In genomic region chr2:120305296-120305695, GRCh38 we compare ENCODE assay signal across 10 cellular contexts. TPM values are rescaled to one million over a fixed set of nuclear protein-coding genes. Genes with fewer than 3 reads are reported as not detected.
DNase-seq lines count a peak whose midpoint lies in the region; ATAC-seq and TF ChIP-seq lines count a peak whose summit lies in the region.
"Had no signal": no experiment of that assay in that cellular context is flagged by ENCODE, and none has a peak within 500 bp of the region (broad histone marks: within the 10 kb centered on the region; RNA-seq: fewer than 3 reads in every experiment).

No MANE protein-coding gene starts in this region.

- no peak overlapping the region for H3K4me3 Mint-ChIP-seq in type B pancreatic cell
- no peak overlapping the region for H3K4me3 Mint-ChIP-seq in activated T-helper 17 cell treated with anti-CD3 and anti-CD28 coated beads, Interleukin-2, amount 50 U/mL, for 72 hours
- H3K4me3 Mint-ChIP-seq: brain had no signal

- H3K9me3 Mint-ChIP-seq in type B pancreatic cell: no peaks in the 10 kb centered on the region
- H3K9me3 Mint-ChIP-seq in activated T-helper 17 cell treated with anti-CD3 and anti-CD28 coated beads, Interleukin-2, amount 50 U/mL, for 72 hours: no peaks in the 10 kb centered on the region
- H3K9me3 Mint-ChIP-seq: brain had no signal

- DNase-seq in SIG-M5 treated with dmso at 0.1 percent for 504 hours (lab: John Stamatoyannopoulos, UW; ENCODE audit: unreplicated experiment): peak; percentile 29
- no peak for DNase-seq in SIG-M5 (lab: John Stamatoyannopoulos, UW)
- DNase-seq in SK-MEL-5 (ENCODE audit: low read depth, low spot score): peak; percentile 53
- DNase-seq in cardiac septum (ENCODE audit: low spot score): peak; percentile 49
- no peak for DNase-seq in type B pancreatic cell (ENCODE audit: extremely low spot score, unreplicated experiment)
- no peak for DNase-seq in H4 (ENCODE audit: low spot score)
- DNase-seq in SKM-1 (lab: John Stamatoyannopoulos, UW; ENCODE audit: unreplicated experiment): no peak
- DNase-seq: activated CD4-positive, alpha-beta T cell treated with anti-CD3 and anti-CD28 coated beads for 4 hours had no signal

- TF ChIP-seq CTCF in type B pancreatic cell (conservative IDR thresholded peaks at IDR 0.05): peak; percentile 55

- intact Hi-C loops in cardiac septum (cut with DNase I): no loop called here

- H3K27me3 Mint-ChIP-seq in type B pancreatic cell: peaks cover 2% of the 10 kb centered on the region
- H3K27me3 Mint-ChIP-seq in activated T-helper 17 cell treated with anti-CD3 and anti-CD28 coated beads, Interleukin-2, amount 50 U/mL, for 72 hours: no peaks in the 10 kb centered on the region
- H3K27me3 Mint-ChIP-seq: brain had no signal

- peaks cover 15% of the 10 kb centered on the region for H3K36me3 Mint-ChIP-seq in type B pancreatic cell
- peaks cover 30% of the 10 kb centered on the region for H3K36me3 Mint-ChIP-seq in activated T-helper 17 cell treated with anti-CD3 and anti-CD28 coated beads, Interleukin-2, amount 50 U/mL, for 72 hours (ENCODE audit: low read depth)

- no peak overlapping the region for H3K27ac Mint-ChIP-seq in type B pancreatic cell
- no peak overlapping the region for H3K27ac Mint-ChIP-seq in activated T-helper 17 cell treated with anti-CD3 and anti-CD28 coated beads, Interleukin-2, amount 50 U/mL, for 72 hours
- H3K27ac Mint-ChIP-seq: brain had no signal

- in situ Hi-C loops in SK-MEL-5 (cut with HindIII; ENCODE audit: low pct_unique_long_range_greater_than_20kb, low sequenced_read_pairs): no loop called here

- H3K4me1 Mint-ChIP-seq in type B pancreatic cell (ENCODE audit: unreplicated experiment): peaks cover 3% of the 10 kb centered on the region
- H3K4me1 Mint-ChIP-seq in activated T-helper 17 cell treated with anti-CD3 and anti-CD28 coated beads, Interleukin-2, amount 50 U/mL, for 72 hours: no peaks in the 10 kb centered on the region
- H3K4me1 Mint-ChIP-seq: brain had no signal

- ATAC-seq in activated T-helper 17 cell treated with anti-CD3 and anti-CD28 coated beads, Interleukin-2, amount 50 U/mL, for 72 hours (replicated peaks): no peak

RNA-seq across cellular contexts. Expression of gene INHBB, which starts 40.6 kb away (rescaled TPM):
- total RNA-seq in SK-MEL-5 (2014; rRNA removed; shearing (Covaris generic)): not detected in 2 replicates
- not detected in 2 replicates for polyA plus RNA-seq in SK-MEL-5 (2015; cell fraction: cytosol; rRNA removed)
- polyA plus RNA-seq in SK-MEL-5 (2015; cell fraction: nucleus; rRNA removed): not detected in 2 replicates
- 2.8 TPM for total RNA-seq in cardiac septum
- 4.9 and 7.5 TPM in 2 replicates for total RNA-seq in type B pancreatic cell (ENCODE audit: low replicate concordance)
- not detected for total RNA-seq in activated T-helper 17 cell treated with anti-CD3 and anti-CD28 coated beads, Interleukin-2, amount 50 U/mL, for 72 hours
- 0.31 and 0.66 TPM in 2 replicates for total RNA-seq in H4 (2014; rRNA removed; shearing (Covaris generic))

RNA-seq across cellular contexts. Expression of gene RALB, which starts 52.6 kb away (rescaled TPM):
- 31.5 and 33.5 TPM in 2 replicates for total RNA-seq in SK-MEL-5 (2014; rRNA removed; shearing (Covaris generic))
- 30.7 and 33.8 TPM in 2 replicates for polyA plus RNA-seq in SK-MEL-5 (2015; cell fraction: cytosol; rRNA removed)
- 7.5 and 11.1 TPM in 2 replicates for polyA plus RNA-seq in SK-MEL-5 (2015; cell fraction: nucleus; rRNA removed)
- 49.9 TPM for total RNA-seq in cardiac septum
- 40.4 and 48.1 TPM in 2 replicates for total RNA-seq in type B pancreatic cell (ENCODE audit: low replicate concordance)
- total RNA-seq in activated T-helper 17 cell treated with anti-CD3 and anti-CD28 coated beads, Interleukin-2, amount 50 U/mL, for 72 hours: 10 to 100 TPM; 77.4 to 91.9 TPM
- total RNA-seq in H4 (2014; rRNA removed; shearing (Covaris generic)): 31.8 and 34.4 TPM in 2 replicates

Comparison
In these comparisons a context has a peak if more than half of its experiments do, and no peak if none do; other contexts are left out.
1. DNase-seq: peak in SIG-M5 treated with dmso at 0.1 percent for 504 hours (single experiment), SK-MEL-5 (single experiment) and cardiac septum (single experiment); none in SIG-M5 (single experiment), type B pancreatic cell (single experiment), H4 (single experiment) and SKM-1 (single experiment).